ENCODE assay signal across 22 cellular contexts in genomic region chr11:68390315-68390714, GRCh38.
DNase-seq lines count a peak whose midpoint lies in the region; ATAC-seq, FAIRE-seq and TF ChIP-seq lines count a peak whose summit lies in the region.
"Had no signal": no experiment of that assay in that cellular context is flagged by ENCODE, and none has a peak within 500 bp of the region (broad histone marks: within the 10 kb centered on the region; RNA-seq: fewer than 3 reads in every experiment).

No MANE protein-coding gene starts in this region.

- H3K9me3 ChIP-seq in HEK293 (ENCODE audit: control insufficient read depth, insufficient read depth, low read depth, low read length) = no peaks in the 10 kb centered on the region
- H3K9me3 ChIP-seq in K562 (replicated peaks; ENCODE audit: control insufficient read depth, insufficient read depth, low read depth, low read length) = no peaks in the 10 kb centered on the region
- no peaks in the 10 kb centered on the region for H3K9me3 ChIP-seq in liver (ENCODE audit: control insufficient read depth in 4 of 4, low read length in 3 of 4)
- H3K9me3 ChIP-seq in osteoblast (ENCODE audit: low read depth, low read length) = no peaks in the 10 kb centered on the region
- no peaks in the 10 kb centered on the region for H3K9me3 ChIP-seq in transverse colon
- H3K9me3 ChIP-seq: A549, Caco-2 had no signal

- FAIRE-seq in K562 (lab: Jason Lieb, UNC) = no peak
- FAIRE-seq: A549, D721Med, G401.6, GM12891, GM19239 had no signal

- TF ChIP-seq POLR2A in K562 (conservative IDR thresholded peaks at IDR 0.05) (no peak), transverse colon (IDR thresholded peaks at IDR 0.05) (no peak)

- BruUV-seq in K562 (replicated peaks; lab: Mats Ljungman, UMichigan) = no TSS peak

- H3K27ac ChIP-seq in HEK293 (ENCODE audit: extremely low read depth, low read depth, low read length) = no peak overlapping the region
- H3K27ac ChIP-seq in K562 (ENCODE audit: extremely low read depth, low read depth, low read length) = no peak overlapping the region
- H3K27ac ChIP-seq in liver (ENCODE audit: low read depth in 1 of 2, low read length in 2 of 2) = peak overlapping the region; percentile 79 to 83
- no peak overlapping the region for H3K27ac ChIP-seq in osteoblast (ENCODE audit: low read depth, low read length)
- H3K27ac ChIP-seq in transverse colon = no peak overlapping the region
- H3K27ac ChIP-seq: 22Rv1; A549; BLaER1 treated with 17β-estradiol and CSF1 and Interleukin-3, amounts not matched to agents 10 nM and 100 nM; C4-2B had no signal

- ATAC-seq in K562 = no peak
- ATAC-seq: A549; CD8-positive, alpha-beta T cell had no signal

- H3K9ac ChIP-seq in K562 (ENCODE audit: insufficient read depth in 1 of 2, low read depth in 2 of 2, low read length in 2 of 2) = no peak overlapping the region
- H3K9ac ChIP-seq in liver (ENCODE audit: low read depth in 1 of 2, low read length in 2 of 2) = no peak overlapping the region
- H3K9ac ChIP-seq: BLaER1 treated with 17β-estradiol and CSF1 and Interleukin-3, amounts not matched to agents 10 nM and 100 nM had no signal

- TF ChIP-seq CTCF in HEK293 (tag by site-specific recombination; IDR thresholded peaks at IDR 0.05) (no peak), K562 (IDR thresholded peaks at IDR 0.05 in 2 of 3, conservative IDR thresholded peaks at IDR 0.05 in 1 of 3; ENCODE audit: insufficient read depth in 2 of 3, low read depth in 1 of 3, low read length in 3 of 3) (no peak), liver (IDR thresholded peaks at IDR 0.05; ENCODE audit: low read depth, low read length, missing input control) (no peak), osteoblast (IDR thresholded peaks at IDR 0.05; ENCODE audit: extremely low read depth, low read depth, low read length) (no peak), transverse colon (IDR thresholded peaks at IDR 0.05) (no peak)

- H3K36me3 ChIP-seq in HEK293 (ENCODE audit: control insufficient read depth in 2 of 2, insufficient read depth in 1 of 2, low read length in 2 of 2) (peaks cover 0 to 62% of the 10 kb centered on the region in 2 experiments; a peak in 2 of 3 replicates), K562 (ENCODE audit: control insufficient read depth, insufficient read depth, low read length) (peaks cover 60% of the 10 kb centered on the region; the same call in 2 of the 3 replicates), liver (ENCODE audit: control insufficient read depth in 4 of 4, insufficient read depth in 3 of 4, low read depth in 1 of 4, low read length in 3 of 4) (peaks cover 2 to 24% (median 8%) of the 10 kb centered on the region in 4 donors), osteoblast (ENCODE audit: insufficient read depth, low read length) (peaks cover 6% of the 10 kb centered on the region), transverse colon (peaks cover 0 to 9% (median 4%) of the 10 kb centered on the region in 4 donors)

- POLR2A ChIA-PET in HEK293 (lab: Yijun Ruan, JAX) = no interaction called here
- POLR2A ChIA-PET in K562 (lab: Yijun Ruan, JAX) = interaction anchor here (0.7 kb wide), 1 partner anchor 11 kb away, joined by 3 read pairs; no protein-coding TSS in a partner anchor

- WGBS in K562 (ENCODE audit: insufficient coverage, low coverage, missing lambda C conversion rate) = 96% methylated on average over 7 of the region's 16 CpGs
- 96% methylated on average over 16 of the region's 16 CpGs for WGBS in liver
- 92 to 97% methylated on average over 2 to 10 of the region's 16 CpGs for WGBS in transverse colon (ENCODE audit: low coverage in 1 of 2), 2 donors

- H2AFZ ChIP-seq in K562 (ENCODE audit: low read depth, low read length) = no peak overlapping the region
- H2AFZ ChIP-seq in osteoblast (ENCODE audit: low read length) = no peak overlapping the region

- in situ Hi-C loops in K562 (cut with MboI) (no loop called here), transverse colon (cut with MboI; ENCODE audit: low pct_ligation_motif_present in 1 of 4, low pct_unique_long_range_greater_than_20kb in 1 of 4, low sequenced_read_pairs in 3 of 4) (loop anchor here in 1 of 4 donors (25.0 kb wide), 1 partner anchor 128 kb away; the partner anchor contains the start of gene C11orf24)

- H3K4me1 ChIP-seq in HEK293 (ENCODE audit: control insufficient read depth, insufficient read depth, low read length) = no peaks in the 10 kb centered on the region
- peaks cover 0 to 7% of the 10 kb centered on the region in 2 experiments; a peak in 1 of 5 replicates for H3K4me1 ChIP-seq in K562 (replicated peaks in 1 of 2; ENCODE audit: control insufficient read depth in 2 of 2, insufficient read depth in 2 of 2, low read length in 2 of 2)
- peaks cover 10 to 35% (median 24%) of the 10 kb centered on the region in 4 donors for H3K4me1 ChIP-seq in liver (ENCODE audit: control insufficient read depth in 4 of 4, insufficient read depth in 4 of 4, low read length in 3 of 4)
- H3K4me1 ChIP-seq in osteoblast (ENCODE audit: insufficient read depth, low read length) = no peaks in the 10 kb centered on the region
- H3K4me1 ChIP-seq in transverse colon = no peaks in the 10 kb centered on the region
- H3K4me1 ChIP-seq: Caco-2 had no signal

- H3K4me2 ChIP-seq in K562 (ENCODE audit: insufficient read depth, low read length) = no peak overlapping the region
- no peak overlapping the region for H3K4me2 ChIP-seq in osteoblast (ENCODE audit: insufficient read depth, low read length)
- H3K4me2 ChIP-seq: A549; BLaER1 treated with 17β-estradiol and CSF1 and Interleukin-3, amounts not matched to agents 10 nM and 100 nM had no signal

- H3K27me3 ChIP-seq in K562 (ENCODE audit: control insufficient read depth in 2 of 2, insufficient read depth in 2 of 2, low read length in 2 of 2) = no peaks in the 10 kb centered on the region
- no peaks in the 10 kb centered on the region for H3K27me3 ChIP-seq in liver (ENCODE audit: control insufficient read depth in 4 of 4, insufficient read depth in 4 of 4, low read length in 3 of 4)
- H3K27me3 ChIP-seq in osteoblast (ENCODE audit: insufficient read depth, low read length) = no peaks in the 10 kb centered on the region
- H3K27me3 ChIP-seq in transverse colon = no peaks in the 10 kb centered on the region
- H3K27me3 ChIP-seq: BLaER1 treated with 17β-estradiol and CSF1 and Interleukin-3, amounts not matched to agents 10 nM and 100 nM had no signal

- CTCF ChIA-PET in HEK293 (lab: Yijun Ruan, JAX) = no interaction called here
- CTCF ChIA-PET in K562 (lab: Yijun Ruan, JAX; ENCODE audit: low intra/inter-chr PET ratio) = no interaction called here

- H3K9me1 ChIP-seq in K562 (ENCODE audit: control insufficient read depth, insufficient read depth, low read length) = no peaks in the 10 kb centered on the region

- no peak overlapping the region for H3K4me3 ChIP-seq in HEK293 (ENCODE audit: low read depth, low read length)
- H3K4me3 ChIP-seq in K562 = no peak overlapping the region
- H3K4me3 ChIP-seq in liver (ENCODE audit: low read depth in 1 of 3, low read length in 3 of 3) = no peak overlapping the region
- H3K4me3 ChIP-seq in osteoblast (ENCODE audit: insufficient read depth, low read length) = no peak overlapping the region
- H3K4me3 ChIP-seq in transverse colon = no peak overlapping the region
- H3K4me3 ChIP-seq: A549; BLaER1 treated with 17β-estradiol and CSF1 and Interleukin-3, amounts not matched to agents 10 nM and 100 nM had no signal

- no peak for TF ChIP-seq RAD21 in K562 (CRISPR knock-in tag; conservative IDR thresholded peaks at IDR 0.05 in 1 of 2, IDR thresholded peaks at IDR 0.05 in 1 of 2)
- no peak for TF ChIP-seq RAD21 in liver (IDR thresholded peaks at IDR 0.05)

- intact Hi-C loops in K562 (cut with micrococcal nuclease) = no loop called here
- intact Hi-C loops in transverse colon (cut with DNase I; ENCODE audit: low total_unique reads) = no loop called here

- H4K20me1 ChIP-seq in K562 (replicated peaks; ENCODE audit: control insufficient read depth, insufficient read depth, low read length) = no peaks in the 10 kb centered on the region; the same call in none of the 2 replicates
- H4K20me1 ChIP-seq in osteoblast (ENCODE audit: insufficient read depth, low read length) = no peaks in the 10 kb centered on the region

- no peak for TF ChIP-seq EP300 in K562 (IDR thresholded peaks at IDR 0.05; ENCODE audit: low read length)
- no peak for TF ChIP-seq EP300 in transverse colon (IDR thresholded peaks at IDR 0.05; ENCODE audit: low read depth)

- H3K79me2 ChIP-seq in K562 (ENCODE audit: control insufficient read depth, insufficient read depth, low read length) (no peaks in the 10 kb centered on the region), osteoblast (ENCODE audit: insufficient read depth, low read length) (no peaks in the 10 kb centered on the region)

- DNase-seq in K562 (ENCODE audit: extremely low read depth in 1 of 4, low spot score in 3 of 4) = no peak
- DNase-seq in osteoblast (ENCODE audit: insufficient read length, low spot score, missing footprints) = peak; percentile 19
- DNase-seq in activated CD4-positive, alpha-beta T cell treated with anti-CD3 and anti-CD28 coated beads for 4 hours = no peak
- no peak for DNase-seq in transverse colon
- DNase-seq in central memory CD4-positive, alpha-beta T cell = no peak
- DNase-seq: AML-193; Caco-2; Calu3; CD4-positive, alpha-beta T cell; CD8-positive, alpha-beta T cell; DMS79 treated with DMSO at 0.1 percent for 48 hours; GF-D8 had no signal

TF ChIP-seq in HEK293, 187 proteins besides CTCF, POLR2A, EP300 and RAD21 (continues in another document):
- TF ChIP-seq ZNF214 (tag by site-specific recombination; IDR thresholded peaks at IDR 0.05; ENCODE audit: borderline replicate concordance) = no peak

TF ChIP-seq in K562, 482 proteins besides CTCF, POLR2A, EP300 and RAD21:
- TF ChIP-seq ZNF134 (CRISPR knock-in tag; conservative IDR thresholded peaks at IDR 0.05) (peak; percentile 74), KAT8 (IDR thresholded peaks at IDR 0.05; ENCODE audit: low read depth) (no peak)

TF ChIP-seq in liver, 16 proteins besides CTCF, POLR2A, EP300 and RAD21 (continues in another document):
- TF ChIP-seq RXRA (IDR thresholded peaks at IDR 0.05) (no peak), NR2F2 (IDR thresholded peaks at IDR 0.05) (no peak), FOXA1 (IDR thresholded peaks at IDR 0.05) (no peak), MAX (IDR thresholded peaks at IDR 0.05) (no peak), ATF3 (IDR thresholded peaks at IDR 0.05) (no peak), HNF4A (conservative IDR thresholded peaks at IDR 0.05) (no peak)

Comparison
In these comparisons a context has a peak if more than half of its experiments do, and no peak if none do; other contexts are left out.
1. H3K27ac ChIP-seq: peak in liver (2 of 2); none in HEK293 (single experiment), K562 (single experiment), osteoblast (single experiment) and transverse colon (0 of 4).